Comparison of ENCODE assay signal across 16 cellular contexts in the genomic region with DNA sequence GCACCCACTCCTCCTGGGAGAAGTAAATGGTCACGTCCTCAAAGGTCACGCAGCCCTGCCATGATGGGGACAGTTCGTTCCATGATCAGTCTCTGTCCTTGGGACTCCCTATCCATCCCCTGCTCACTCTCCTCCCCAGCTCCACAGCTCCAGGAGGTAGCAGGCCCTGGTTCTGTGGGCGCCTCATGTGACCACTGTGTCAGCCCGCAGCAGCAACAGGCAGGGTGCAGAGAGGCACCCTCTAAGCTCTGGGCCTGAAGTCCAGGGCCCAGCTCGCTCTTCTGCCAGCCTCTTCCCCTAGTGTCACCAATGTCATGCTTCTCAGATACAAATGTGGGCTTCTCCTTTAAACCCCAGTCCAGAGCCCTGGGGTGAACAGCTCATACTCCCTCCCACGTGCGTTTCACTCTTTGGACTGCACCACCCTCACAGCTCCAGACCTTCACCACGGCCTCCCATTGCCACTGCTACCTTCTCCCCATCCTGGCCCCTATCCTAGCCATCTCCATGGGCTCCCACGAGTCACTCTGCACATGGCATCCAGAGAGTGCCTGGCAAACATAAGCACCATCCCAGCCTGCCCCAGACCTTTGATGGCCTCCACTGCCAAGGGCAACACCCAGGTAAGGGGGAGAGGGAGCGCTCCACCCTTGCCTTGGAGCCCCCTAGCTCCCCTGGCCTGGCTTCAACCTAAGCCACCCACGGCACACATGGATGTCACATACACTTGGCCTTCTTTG. TPM values are rescaled to one million over a fixed set of nuclear protein-coding genes. Genes with fewer than 3 reads are reported as not detected.
DNase-seq lines count a peak whose midpoint lies in the region; ATAC-seq and TF ChIP-seq lines count a peak whose summit lies in the region.
"Had no signal": no experiment of that assay in that cellular context is flagged by ENCODE, and none has a peak within 500 bp of the region (broad histone marks: within the 10 kb centered on the region; RNA-seq: fewer than 3 reads in every experiment).

No MANE protein-coding gene starts in this region.

- H3K9me3 Mint-ChIP-seq in activated naive CD4-positive, alpha-beta T cell treated with anti-CD3 and anti-CD28 coated beads, Interleukin-2, amount 50 U/mL, for 24 hours = peaks cover 11% of the 10 kb centered on the region
- H3K9me3 Mint-ChIP-seq in immature natural killer cell (peaks cover 53 to 76% (median 69%) of the 10 kb centered on the region in 6 donors), type B pancreatic cell (peaks cover 14% of the 10 kb centered on the region)

- no peak overlapping the region for H3K27ac Mint-ChIP-seq in activated naive CD4-positive, alpha-beta T cell treated with anti-CD3 and anti-CD28 coated beads, Interleukin-2, amount 50 U/mL, for 24 hours
- H3K27ac Mint-ChIP-seq in T-helper 17 cell (peak overlapping the region; percentile 75), immature natural killer cell (peak overlapping the region in 5 of 6 donors; percentile 34 to 93 (median 90)), type B pancreatic cell (no peak overlapping the region)

- H3K36me3 Mint-ChIP-seq in activated naive CD4-positive, alpha-beta T cell treated with anti-CD3 and anti-CD28 coated beads, Interleukin-2, amount 50 U/mL, for 24 hours = peaks cover 55% of the 10 kb centered on the region
- H3K36me3 Mint-ChIP-seq in T-helper 17 cell (ENCODE audit: low read depth) (peaks cover 12% of the 10 kb centered on the region), immature natural killer cell (peaks cover 64 to 68% (median 68%) of the 10 kb centered on the region in 3 donors), type B pancreatic cell (peaks cover 63% of the 10 kb centered on the region)

- TF ChIP-seq CTCF in type B pancreatic cell (conservative IDR thresholded peaks at IDR 0.05) = no peak

- H3K4me1 Mint-ChIP-seq in activated naive CD4-positive, alpha-beta T cell treated with anti-CD3 and anti-CD28 coated beads, Interleukin-2, amount 50 U/mL, for 24 hours = peaks cover 31% of the 10 kb centered on the region
- peaks cover 9% of the 10 kb centered on the region for H3K4me1 Mint-ChIP-seq in T-helper 17 cell
- H3K4me1 Mint-ChIP-seq in immature natural killer cell = peaks cover 31 to 38% of the 10 kb centered on the region in 2 donors
- H3K4me1 Mint-ChIP-seq in type B pancreatic cell (ENCODE audit: unreplicated experiment) = peaks cover 16% of the 10 kb centered on the region

- H3K9me3 ChIP-seq in T-helper 17 cell (ENCODE audit: control insufficient read depth, low read length, poor library complexity, severe bottlenecking) = peaks cover 50% of the 10 kb centered on the region
- H3K9me3 ChIP-seq: SJCRH30 had no signal

- no peaks in the 10 kb centered on the region for H3K27me3 Mint-ChIP-seq in activated naive CD4-positive, alpha-beta T cell treated with anti-CD3 and anti-CD28 coated beads, Interleukin-2, amount 50 U/mL, for 24 hours
- no peaks in the 10 kb centered on the region for H3K27me3 Mint-ChIP-seq in T-helper 17 cell
- H3K27me3 Mint-ChIP-seq in immature natural killer cell (ENCODE audit: low read depth in 3 of 3) = peaks cover 2 to 8% (median 5%) of the 10 kb centered on the region in 3 donors
- H3K27me3 Mint-ChIP-seq in type B pancreatic cell = no peaks in the 10 kb centered on the region

- peak overlapping the region; percentile 90 for H3K4me3 Mint-ChIP-seq in activated naive CD4-positive, alpha-beta T cell treated with anti-CD3 and anti-CD28 coated beads, Interleukin-2, amount 50 U/mL, for 24 hours
- H3K4me3 Mint-ChIP-seq in T-helper 17 cell (peak overlapping the region; percentile 87), immature natural killer cell (peak overlapping the region in 4 of 5 donors; percentile 50 to 98 (median 97)), type B pancreatic cell (peak overlapping the region; percentile 12)

- ATAC-seq in T-helper 17 cell (no peak), GM18858 (IDR thresholded peaks at IDR 0.05; ENCODE audit: unreplicated experiment) (no peak)

- DNase-seq in activated naive CD4-positive, alpha-beta T cell treated with Interleukin-2 at 50 U/mL for 16 hours = no peak
- DNase-seq in T-helper 17 cell = no peak
- no peak for DNase-seq in immature natural killer cell
- peak; percentile 54 for DNase-seq in type B pancreatic cell (ENCODE audit: extremely low spot score, unreplicated experiment)
- no peak for DNase-seq in DMS79 treated with DMSO at 0.1 percent for 48 hours (lab: John Stamatoyannopoulos, UW)
- no peak for DNase-seq in DMS53 treated with DMSO at 0.1 percent for 48 hours (lab: John Stamatoyannopoulos, UW; ENCODE audit: unreplicated experiment)
- DNase-seq: ACHN, anterior cingulate cortex, dermis blood vessel endothelial cell, DMS 273 treated with DMSO at 0.1 percent for 48 hours, midbrain, MM.1S, posterior cingulate gyrus had no signal

RNA-seq across cellular contexts. Expression of a gene that starts 2.9 kb away (rescaled TPM):
- total RNA-seq in T-helper 17 cell = 10 to 100 TPM; 15.1 to 15.5 TPM
- 10 to 100 TPM in 2 of 3 donors, 1 to 10 TPM in 1; 8.4 to 17.2 (median 10.6) TPM for polyA plus RNA-seq in immature natural killer cell
- total RNA-seq in type B pancreatic cell (ENCODE audit: low replicate concordance) = 5.8 and 6.5 TPM in 2 replicates

RNA-seq across cellular contexts. Expression of a gene that starts 34.4 kb away (rescaled TPM):
- total RNA-seq in T-helper 17 cell (1 to 10 TPM; 3.0 to 3.5 TPM), type B pancreatic cell (ENCODE audit: low replicate concordance) (4.0 and 6.9 TPM in 2 replicates)
- 1 to 10 TPM; 3.7 to 6.2 (median 4.7) TPM for polyA plus RNA-seq in immature natural killer cell

RNA-seq across cellular contexts. Expression of a gene that starts 39.0 kb away (rescaled TPM):
- total RNA-seq in T-helper 17 cell = 100 to 1,000 TPM; 153 to 162 TPM
- polyA plus RNA-seq in immature natural killer cell = 10 to 100 TPM in 1 of 3 donors, 1 to 10 TPM in 2; 6.7 to 19.1 (median 7.8) TPM
- total RNA-seq in type B pancreatic cell (ENCODE audit: low replicate concordance) = 35.2 and 79.6 TPM in 2 replicates

Comparison
In these comparisons a context has a peak if more than half of its experiments do, and no peak if none do; other contexts are left out.
1. H3K27ac Mint-ChIP-seq: peak in T-helper 17 cell (single experiment) and immature natural killer cell (5 of 6); none in activated naive CD4-positive, alpha-beta T cell treated with anti-CD3 and anti-CD28 coated beads, Interleukin-2, amount 50 U/mL, for 24 hours (single experiment) and type B pancreatic cell (single experiment).
2. H3K4me3 Mint-ChIP-seq: peak in every context shown above with its lines; median percentile 97 in immature natural killer cell; 90 in activated naive CD4-positive, alpha-beta T cell treated with anti-CD3 and anti-CD28 coated beads, Interleukin-2, amount 50 U/mL, for 24 hours; 87 in T-helper 17 cell; 12 in type B pancreatic cell.